Comparison of ENCODE assay signal across 8 cellular contexts in the genomic region with DNA sequence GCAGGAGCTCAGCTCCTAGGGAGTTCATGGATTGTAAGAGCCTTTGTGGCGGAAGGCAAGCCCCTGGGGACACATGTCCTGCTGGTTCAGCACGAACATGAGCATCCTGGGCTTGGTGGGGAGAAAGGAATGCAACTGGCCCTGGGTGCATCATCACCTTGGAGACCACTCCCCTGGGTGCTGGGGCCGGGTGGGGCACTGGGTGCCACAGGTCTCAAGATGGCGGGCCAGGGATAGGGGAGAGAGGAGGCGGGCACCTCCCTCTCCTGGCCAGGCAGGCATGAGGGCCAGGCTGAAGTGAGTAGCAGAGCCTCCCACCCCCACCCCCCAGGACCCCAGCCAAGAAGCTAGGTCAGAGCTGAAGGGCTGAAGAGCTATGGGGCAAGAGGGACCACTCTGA. TPM values are rescaled to one million over a fixed set of nuclear protein-coding genes. Genes with fewer than 3 reads are reported as not detected.
DNase-seq lines count a peak whose midpoint lies in the region; ATAC-seq and TF ChIP-seq lines count a peak whose summit lies in the region.

No MANE protein-coding gene starts in this region.

- ATAC-seq in DND-41 (ENCODE audit: insufficient read depth, low read depth) = no peak
- ATAC-seq in HG03565 (IDR thresholded peaks at IDR 0.05; ENCODE audit: unreplicated experiment) = no peak

- H3K4me2 ChIP-seq in DND-41 (ENCODE audit: insufficient read depth, low read length) = peak overlapping the region; percentile 95

- H3K9ac ChIP-seq in DND-41 (ENCODE audit: low read depth, low read length) = peak overlapping the region; percentile 64

- peak overlapping the region; percentile 67 for H2AFZ ChIP-seq in DND-41 (ENCODE audit: low read depth, low read length)

- H3K27ac ChIP-seq in DND-41 (ENCODE audit: low read length) (no peak overlapping the region; the same call in 1 of the 2 replicates), SJCRH30 (peak overlapping the region; percentile 68)

- no peak for TF ChIP-seq CTCF in DND-41 (IDR thresholded peaks at IDR 0.05; ENCODE audit: borderline replicate concordance, extremely low read depth, low read length, poor library complexity, severe bottlenecking)
- TF ChIP-seq CTCF in fibroblast of the aortic adventitia (IDR thresholded peaks at IDR 0.05; ENCODE audit: insufficient read depth, low read length) = no peak

- DNase-seq in DND-41 (no peak), SJCRH30 (peak in 1 of 2 experiments; percentile 42), fibroblast of the aortic adventitia (ENCODE audit: low read depth) (no peak), retina (peak; percentile 35), SIG-M5 (lab: John Stamatoyannopoulos, UW) (no peak), OCI-M2 (lab: John Stamatoyannopoulos, UW; ENCODE audit: unreplicated experiment) (no peak)
- no peak for DNase-seq in stimulated activated CD4-positive, alpha-beta T cell treated with anti-CD3 and anti-CD28 coated beads, Interleukin-4, amount 100 ng/mL, for 1 hour

- H3K4me3 ChIP-seq in DND-41 (ENCODE audit: low read depth in 1 of 2, low read length in 2 of 2) = peak overlapping the region; percentile 28 to 72; a peak in 3 of 4 replicates
- H3K4me3 ChIP-seq in SJCRH30 = peak overlapping the region; percentile 90
- peak overlapping the region; percentile 83 for H3K4me3 ChIP-seq in fibroblast of the aortic adventitia (ENCODE audit: low read depth, low read length)

- H3K27me3 ChIP-seq in DND-41 (ENCODE audit: insufficient read depth, low read length, poor library complexity) (no peaks in the 10 kb centered on the region), SJCRH30 (no peaks in the 10 kb centered on the region)

- no peaks in the 10 kb centered on the region for H3K9me3 ChIP-seq in DND-41 (ENCODE audit: insufficient read depth, low read length, severe bottlenecking)
- no peaks in the 10 kb centered on the region for H3K9me3 ChIP-seq in SJCRH30 (replicated peaks)

- H3K4me1 ChIP-seq in DND-41 (ENCODE audit: insufficient read depth, low read length) (peaks cover 25% of the 10 kb centered on the region), SJCRH30 (peaks cover 58% of the 10 kb centered on the region)

- H4K20me1 ChIP-seq in DND-41 (ENCODE audit: insufficient read depth, low read length) = peaks cover 3% of the 10 kb centered on the region; the same call in 1 of the 2 replicates

- H3K36me3 ChIP-seq in DND-41 (ENCODE audit: insufficient read depth, low read length) (peaks cover 9% of the 10 kb centered on the region), SJCRH30 (peaks cover 8% of the 10 kb centered on the region)

- no peaks in the 10 kb centered on the region for H3K79me2 ChIP-seq in DND-41 (ENCODE audit: insufficient read depth, low read length)

RNA-seq across cellular contexts. Expression of a gene that starts 0.8 kb away (rescaled TPM):
- total RNA-seq in SJCRH30 (2014; rRNA removed; shearing (Covaris generic)) = 178 and 186 TPM in 2 replicates
- total RNA-seq in fibroblast of the aortic adventitia (ENCODE audit: low replicate concordance) = 19.0 and 33.3 TPM in 2 replicates

RNA-seq across cellular contexts. Expression of a gene that starts 7.4 kb away (rescaled TPM):
- 11.2 and 13.0 TPM in 2 replicates for total RNA-seq in SJCRH30 (2014; rRNA removed; shearing (Covaris generic))
- 11.0 and 36.3 TPM in 2 replicates for total RNA-seq in fibroblast of the aortic adventitia (ENCODE audit: low replicate concordance)

RNA-seq across cellular contexts. Expression of a gene that starts 8.4 kb away (rescaled TPM):
- total RNA-seq in SJCRH30 (2014; rRNA removed; shearing (Covaris generic)) = 9.6 and 10.8 TPM in 2 replicates
- total RNA-seq in fibroblast of the aortic adventitia (ENCODE audit: low replicate concordance) = 7.4 and 13.8 TPM in 2 replicates

RNA-seq across cellular contexts. Expression of a gene that starts 11.3 kb away (rescaled TPM):
- not detected in 2 replicates for total RNA-seq in SJCRH30 (2014; rRNA removed; shearing (Covaris generic))
- total RNA-seq in fibroblast of the aortic adventitia (ENCODE audit: low replicate concordance) = 0.09 TPM in 1 of 2 replicates, not detected in the other

RNA-seq across cellular contexts. Expression of a gene that starts 16.8 kb away (rescaled TPM):
- 24.5 and 26.2 TPM in 2 replicates for total RNA-seq in SJCRH30 (2014; rRNA removed; shearing (Covaris generic))
- 26.7 and 28.7 TPM in 2 replicates for total RNA-seq in fibroblast of the aortic adventitia (ENCODE audit: low replicate concordance)
